Comparison of ENCODE assay signal across 8 cellular contexts in the genomic region with DNA sequence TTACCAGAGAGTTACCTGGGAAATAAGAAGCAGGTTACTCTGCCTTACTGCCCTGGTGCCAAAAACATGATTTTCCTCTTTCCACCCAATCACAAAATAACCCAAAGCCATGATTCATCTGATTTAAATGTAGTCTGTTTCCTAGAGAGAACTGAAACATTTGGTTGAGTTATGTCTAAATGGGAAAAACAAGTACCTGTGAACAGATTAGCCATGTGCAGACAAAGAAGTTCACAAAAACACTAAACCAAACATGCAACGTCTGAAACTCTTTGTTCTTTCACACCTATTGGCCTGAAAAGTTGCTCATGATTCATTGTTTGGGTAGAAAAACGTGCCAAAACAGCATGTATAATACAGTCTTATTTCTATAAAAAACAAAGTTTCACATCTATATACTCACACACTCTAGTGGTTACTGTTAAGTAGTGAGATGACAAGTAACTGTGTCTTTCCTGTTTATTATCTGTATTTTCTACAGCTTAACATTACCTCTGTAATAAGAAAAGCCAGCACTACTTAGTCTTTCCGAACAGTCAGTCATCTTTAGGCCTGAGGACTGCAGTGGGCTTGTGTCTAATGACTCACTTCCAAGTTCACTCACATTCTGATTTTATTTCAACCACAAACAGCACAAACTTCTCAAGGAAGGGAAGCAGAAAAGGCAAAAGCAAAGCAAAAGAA. TPM values are rescaled to one million over a fixed set of nuclear protein-coding genes. Genes with fewer than 3 reads are reported as not detected.
DNase-seq lines count a peak whose midpoint lies in the region; ATAC-seq lines count a peak whose summit lies in the region.

No MANE protein-coding gene starts in this region.

- H3K27me3 ChIP-seq in mesendoderm (ENCODE audit: insufficient read depth, low read length, poor library complexity) = no peaks in the 10 kb centered on the region

- WGBS in mesendoderm (ENCODE audit: extremely low coverage, insufficient coverage, low lambda C conversion rate) = no CpG with 5 or more reads among the region's 3 CpGs

- ATAC-seq in GM18870 (IDR thresholded peaks at IDR 0.05; ENCODE audit: unreplicated experiment) (peak; percentile 80), HG02759 (IDR thresholded peaks at IDR 0.05; ENCODE audit: unreplicated experiment) (peak; percentile 71)

- no peak for DNase-seq in activated CD4-positive, alpha-beta memory T cell treated with anti-CD3 and anti-CD28 coated beads, Interleukin-2, amount 10 ng/mL, durations not matched to agents 7 days and 5 days
- no peak for DNase-seq in mesendoderm
- no peak for DNase-seq in globus pallidus (ENCODE audit: low spot score)
- no peak for DNase-seq in GOT3 (lab: John Stamatoyannopoulos, UW)
- no peak for DNase-seq in DMS 273 treated with DMSO at 0.1 percent for 48 hours (lab: John Stamatoyannopoulos, UW)
- DNase-seq in NCI-H2171 (lab: John Stamatoyannopoulos, UW) = no peak

- H3K4me1 ChIP-seq in mesendoderm (ENCODE audit: control insufficient read depth, low read depth, low read length) = peaks cover 4% of the 10 kb centered on the region

- peak overlapping the region; percentile 44 for H3K56ac ChIP-seq in mesendoderm (ENCODE audit: low read length)

- H3K9ac ChIP-seq in mesendoderm (ENCODE audit: low read length) = no peak overlapping the region

- H3K79me1 ChIP-seq in mesendoderm (ENCODE audit: low read length) = peaks cover 21% of the 10 kb centered on the region

- H3K27ac ChIP-seq in mesendoderm (ENCODE audit: low read depth, low read length) = no peak overlapping the region

- H3K4ac ChIP-seq in mesendoderm (ENCODE audit: low read depth, low read length) = no peak overlapping the region

- H3K4me3 Mint-ChIP-seq in activated CD4-positive, alpha-beta memory T cell treated with anti-CD3 and anti-CD28 coated beads, Interleukin-2, amount 10 ng/mL, durations not matched to agents 7 days and 5 days = no peak overlapping the region

- H3K18ac ChIP-seq in mesendoderm (ENCODE audit: low read length) = peak overlapping the region; percentile 5

- no peak overlapping the region for H2AK5ac ChIP-seq in mesendoderm (ENCODE audit: low read length)

- no peak overlapping the region for H2BK15ac ChIP-seq in mesendoderm (replicated peaks; ENCODE audit: low read depth)

- no peaks in the 10 kb centered on the region for H3K36me3 Mint-ChIP-seq in activated CD4-positive, alpha-beta memory T cell treated with anti-CD3 and anti-CD28 coated beads, Interleukin-2, amount 10 ng/mL, durations not matched to agents 7 days and 5 days (ENCODE audit: low read depth)

- H3K36me3 ChIP-seq in mesendoderm (ENCODE audit: control insufficient read depth, insufficient read depth, low read length) = peaks cover 3% of the 10 kb centered on the region

- H3K23ac ChIP-seq in mesendoderm (ENCODE audit: low read length) = no peak overlapping the region

- no peak overlapping the region for H3K4me3 ChIP-seq in mesendoderm (ENCODE audit: low read length)

- H3K9me3 Mint-ChIP-seq in activated CD4-positive, alpha-beta memory T cell treated with anti-CD3 and anti-CD28 coated beads, Interleukin-2, amount 10 ng/mL, durations not matched to agents 7 days and 5 days = no peaks in the 10 kb centered on the region

- H3K4me2 ChIP-seq in mesendoderm (ENCODE audit: low read length) = no peak overlapping the region

- CTCF ChIA-PET in activated CD4-positive, alpha-beta memory T cell treated with anti-CD3 and anti-CD28 coated beads, Interleukin-2, amount 10 ng/mL, durations not matched to agents 7 days and 5 days (lab: Charles Lee) = no interaction called here

- no peak overlapping the region for H4K5ac ChIP-seq in mesendoderm (ENCODE audit: low read length)

- H3K27ac Mint-ChIP-seq in activated CD4-positive, alpha-beta memory T cell treated with anti-CD3 and anti-CD28 coated beads, Interleukin-2, amount 10 ng/mL, durations not matched to agents 7 days and 5 days = peak overlapping the region; percentile 58

- H2BK120ac ChIP-seq in mesendoderm (ENCODE audit: low read depth, low read length) = no peak overlapping the region

- peaks cover 29% of the 10 kb centered on the region for H3K4me1 Mint-ChIP-seq in activated CD4-positive, alpha-beta memory T cell treated with anti-CD3 and anti-CD28 coated beads, Interleukin-2, amount 10 ng/mL, durations not matched to agents 7 days and 5 days

- peaks cover 19% of the 10 kb centered on the region for H3K79me2 ChIP-seq in mesendoderm (ENCODE audit: control insufficient read depth, insufficient read depth, low read length)

- H4K8ac ChIP-seq in mesendoderm (ENCODE audit: low read depth, low read length) = no peak overlapping the region

- POLR2A ChIA-PET in activated CD4-positive, alpha-beta memory T cell treated with anti-CD3 and anti-CD28 coated beads, Interleukin-2, amount 10 ng/mL, durations not matched to agents 7 days and 5 days (lab: Charles Lee) = no interaction called here

- H3K27me3 Mint-ChIP-seq in activated CD4-positive, alpha-beta memory T cell treated with anti-CD3 and anti-CD28 coated beads, Interleukin-2, amount 10 ng/mL, durations not matched to agents 7 days and 5 days = no peaks in the 10 kb centered on the region

- H2BK5ac ChIP-seq in mesendoderm (ENCODE audit: low read length) = no peak overlapping the region

RNA-seq across cellular contexts. Expression of a gene that starts 30.1 kb away (rescaled TPM):
- 1 to 10 TPM; 2.8 to 3.0 TPM for total RNA-seq in activated CD4-positive, alpha-beta memory T cell treated with anti-CD3 and anti-CD28 coated beads, Interleukin-2, amount 10 ng/mL, durations not matched to agents 7 days and 5 days
- 75.6 TPM for polyA plus RNA-seq in mesendoderm (2013, experiment 1 of 2)
- 71.2 TPM for polyA plus RNA-seq in mesendoderm (2013, experiment 2 of 2)
